ENCODE assay signal across 22 cellular contexts in the genomic region with DNA sequence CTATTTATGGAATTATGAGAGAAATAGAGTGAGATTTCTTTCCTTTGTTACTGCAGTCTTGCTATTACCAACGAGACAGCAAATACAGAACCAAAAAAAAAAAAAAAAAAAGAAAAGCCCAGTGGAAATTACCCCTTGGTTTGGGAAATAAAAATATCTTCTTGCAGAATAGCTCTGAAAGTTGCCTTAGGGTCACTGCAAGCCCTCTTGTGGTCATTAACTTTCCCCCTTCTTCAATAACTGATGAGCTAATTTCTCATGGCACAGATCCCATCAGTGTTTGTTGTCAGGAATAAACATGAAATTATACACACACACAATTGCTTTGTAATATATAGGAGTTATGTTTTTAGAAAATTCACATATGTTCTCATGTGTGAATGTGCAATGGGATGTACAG.
"Had no signal": no experiment of that assay in that cellular context is flagged by ENCODE, and none has a peak within 500 bp of the region (broad histone marks: within the 10 kb centered on the region; RNA-seq: fewer than 3 reads in every experiment).

No MANE protein-coding gene starts in this region.

- ATAC-seq: HepG2 had no signal

- H3K4me3 ChIP-seq: SJSA1, SK-N-MC had no signal

- DNase-seq: IMR-90, Kasumi-1, KG1, MV-4-11, NCI-H1048, NCI-H1105, NCI-H1417, NCI-H1436 treated with DMSO at 0.1 percent for 48 hours, NCI-H1694, NCI-H187 treated with DMSO at 0.1 percent for 48 hours, NCI-H2029 treated with DMSO at 0.1 percent for 48 hours, NCI-H2227 treated with DMSO at 0.1 percent for 48 hours, NCI-H524 treated with DMSO at 0.1 percent for 48 hours, NCI-H69, NCI-H774, Right ventricle myocardium superior, RPMI8226, SIG-M5 had no signal

- H3K4me1 ChIP-seq: SJSA1 had no signal

- H3K27ac ChIP-seq: SJSA1 had no signal

- H3K9me3 ChIP-seq: SJSA1 had no signal

- H3K27me3 ChIP-seq: SJSA1 had no signal

- FAIRE-seq: HepG2, RCC 7860 had no signal

- H3K36me3 ChIP-seq: SJSA1 had no signal
